In genomic region chr19:12721656-12722565, GRCh38 we compare ENCODE assay signal across 8 cellular contexts. TPM values are rescaled to one million over a fixed set of nuclear protein-coding genes. Genes with fewer than 3 reads are reported as not detected.
DNase-seq lines count a peak whose midpoint lies in the region; ATAC-seq and TF ChIP-seq lines count a peak whose summit lies in the region.

No MANE protein-coding gene starts in this region.

- H3K36me3 Mint-ChIP-seq in activated B cell treated with CpG ODN at 0.5 μM for 24 hours (ENCODE audit: low read depth) = peaks cover 35% of the 10 kb centered on the region

- POLR2A ChIA-PET in activated B cell treated with CpG ODN at 0.5 μM for 24 hours (lab: Charles Lee) = interaction anchor here (0.6 to 7.0 kb wide), 12 partner anchors 9 to 159 kb away, joined by 3 to 121 read pairs (median 4); partner anchors contain the start of genes DHPS, DNASE2, FBXW9 and GET3

- peak overlapping the region; percentile 74 for H3K27ac Mint-ChIP-seq in activated B cell treated with CpG ODN at 0.5 μM for 24 hours

- H3K4me1 Mint-ChIP-seq in activated B cell treated with CpG ODN at 0.5 μM for 24 hours = peaks cover 43% of the 10 kb centered on the region

- peaks cover 20% of the 10 kb centered on the region for H3K4me1 ChIP-seq in GM23248 (ENCODE audit: insufficient read depth)
- H3K4me1 ChIP-seq in Loucy (ENCODE audit: insufficient read depth, low read length, poor library complexity, severe bottlenecking) = peaks cover 26% of the 10 kb centered on the region

- ATAC-seq in activated B cell treated with CpG ODN at 0.5 μM for 24 hours (ENCODE audit: low read depth) = peak; percentile 38
- peak; percentile 64 for ATAC-seq in left lobe of liver

- H3K4me2 ChIP-seq in GM23248 (ENCODE audit: unreplicated experiment) (peak overlapping the region; percentile 94), Loucy (ENCODE audit: low read depth, low read length, poor library complexity, severe bottlenecking) (peak overlapping the region; percentile 97)

- H3K9me2 ChIP-seq in GM23248 (ENCODE audit: insufficient read depth) (no peaks in the 10 kb centered on the region), Loucy (replicated peaks; ENCODE audit: low read depth, low read length) (no peaks in the 10 kb centered on the region)

- H3K9me3 ChIP-seq in GM23248 (ENCODE audit: low read depth) (no peaks in the 10 kb centered on the region), Loucy (ENCODE audit: insufficient read depth, low read depth, low read length) (no peaks in the 10 kb centered on the region)

- DNase-seq in ELR (ENCODE audit: low read depth) (peak; percentile 82), GM23248 (peak; percentile 83), activated B cell treated with CpG ODN at 0.5 μM for 24 hours (peak; percentile 40), coronary artery (ENCODE audit: low spot score) (peak; percentile 90), left lobe of liver (ENCODE audit: low spot score) (peak; percentile 65), NCI-H1694 treated with DMSO at 0.1 percent for 48 hours (lab: John Stamatoyannopoulos, UW) (no peak)
- peak; percentile 47 for DNase-seq in stimulated activated CD4-positive, alpha-beta T cell treated with anti-CD3 and anti-CD28 coated beads, Interleukin-4, amount 100 ng/mL, for 24 hours

- in situ Hi-C loops in GM23248 (cut with MboI) = no loop called here

- H3K36me3 ChIP-seq in GM23248 (ENCODE audit: low read depth) = no peaks in the 10 kb centered on the region
- H3K36me3 ChIP-seq in Loucy (ENCODE audit: insufficient read depth, low read length) = peaks cover 10% of the 10 kb centered on the region; the same call in 1 of the 2 replicates

- H3K9ac ChIP-seq in GM23248 (peak overlapping the region; percentile 95), Loucy (ENCODE audit: low read depth, low read length, poor library complexity, severe bottlenecking) (peak overlapping the region; percentile 99)

- intact Hi-C loops in activated B cell treated with CpG ODN at 0.5 μM for 24 hours (cut with micrococcal nuclease) = loop anchor here (1.0 to 5.0 kb wide), 6 partner anchors 12 to 215 kb away; partner anchors contain the start of genes CALR, DHPS, FBXW9 and MAN2B1

- no peaks in the 10 kb centered on the region for H3K27me3 Mint-ChIP-seq in activated B cell treated with CpG ODN at 0.5 μM for 24 hours

- CTCF ChIA-PET in activated B cell treated with CpG ODN at 0.5 μM for 24 hours (lab: Charles Lee) = interaction anchor here (1.1 to 3.6 kb wide), 6 partner anchors 12 to 74 kb away, joined by 3 to 14 read pairs (median 4); partner anchors contain the start of genes GET3 and TRIR

- peak overlapping the region; percentile 69 for H2AFZ ChIP-seq in GM23248
- peak overlapping the region; percentile 59; the same call in 1 of the 2 replicates for H2AFZ ChIP-seq in Loucy (ENCODE audit: low read length)

- 0% methylated on average over 43 to 65 of the region's 65 CpGs for WGBS in GM23248 (ENCODE audit: low coverage in 1 of 2, low lambda C conversion rate in 2 of 2, missing lambda C conversion rate in 2 of 2), 2 experiments

- H3K27me3 ChIP-seq in GM23248 (replicated peaks; ENCODE audit: insufficient read depth) = no peaks in the 10 kb centered on the region
- H3K27me3 ChIP-seq in Loucy (ENCODE audit: insufficient read depth, low read length, poor library complexity, severe bottlenecking) = no peaks in the 10 kb centered on the region

- H4K20me1 ChIP-seq in GM23248 (ENCODE audit: insufficient read depth) (no peaks in the 10 kb centered on the region), Loucy (ENCODE audit: insufficient read depth, low read length, poor library complexity, severe bottlenecking) (peaks cover 37% of the 10 kb centered on the region)

- H3K27ac ChIP-seq in GM23248 = peak overlapping the region; percentile 90
- H3K27ac ChIP-seq in coronary artery = peak overlapping the region; percentile 95 to 98

- peaks cover 26% of the 10 kb centered on the region for H3F3A ChIP-seq in GM23248 (ENCODE audit: insufficient read depth)
- H3F3A ChIP-seq in Loucy (ENCODE audit: low read depth) = no peaks in the 10 kb centered on the region

- TF ChIP-seq CTCF in Loucy (conservative IDR thresholded peaks at IDR 0.05; ENCODE audit: low read length) (no peak), activated B cell treated with CpG ODN at 0.5 μM for 24 hours (IDR thresholded peaks at IDR 0.05) (no peak), coronary artery (IDR thresholded peaks at IDR 0.05) (no peak)

- H3K4me3 Mint-ChIP-seq in activated B cell treated with CpG ODN at 0.5 μM for 24 hours = peak overlapping the region; percentile 92

- peaks cover 74% of the 10 kb centered on the region for H3K79me2 ChIP-seq in GM23248 (ENCODE audit: insufficient read depth)
- peaks cover 59% of the 10 kb centered on the region for H3K79me2 ChIP-seq in Loucy (ENCODE audit: insufficient read depth, low read length)

- H3K4me3 ChIP-seq in GM23248 (peak overlapping the region; percentile 96), Loucy (ENCODE audit: low read length, poor library complexity, severe bottlenecking) (peak overlapping the region; percentile 94), coronary artery (peak overlapping the region; percentile 91)

- H3K9me3 Mint-ChIP-seq in activated B cell treated with CpG ODN at 0.5 μM for 24 hours = no peaks in the 10 kb centered on the region

RNA-seq across cellular contexts. Expression of gene TNPO2, which starts 1.8 kb away (rescaled TPM):
- total RNA-seq in GM23248 (2014; rRNA removed; shearing (Covaris generic)) = 30.9 and 34.3 TPM in 2 replicates
- polyA plus RNA-seq in GM23248 (2016; fragmentation: Nextera tagmentation; extraction: Ambion mirVana) = 13.2 and 13.3 TPM in 2 replicates
- 73.9 and 91.5 TPM in 2 replicates for total RNA-seq in activated B cell treated with CpG ODN at 0.5 μM for 24 hours
- 19.5 TPM for total RNA-seq in left lobe of liver

RNA-seq across cellular contexts. Expression of gene TRIR, which starts 12.6 kb away (rescaled TPM):
- total RNA-seq in GM23248 (2014; rRNA removed; shearing (Covaris generic)) = 202 and 210 TPM in 2 replicates
- polyA plus RNA-seq in GM23248 (2016; fragmentation: Nextera tagmentation; extraction: Ambion mirVana) = 162 and 170 TPM in 2 replicates
- total RNA-seq in activated B cell treated with CpG ODN at 0.5 μM for 24 hours (164 and 183 TPM in 2 replicates), left lobe of liver (91.0 TPM)

RNA-seq across cellular contexts. Expression of gene GET3, which starts 15.4 kb away (rescaled TPM):
- total RNA-seq in GM23248 (2014; rRNA removed; shearing (Covaris generic)) = 81.3 and 110 TPM in 2 replicates
- 106 and 111 TPM in 2 replicates for polyA plus RNA-seq in GM23248 (2016; fragmentation: Nextera tagmentation; extraction: Ambion mirVana)
- total RNA-seq in activated B cell treated with CpG ODN at 0.5 μM for 24 hours (59.6 and 63.5 TPM in 2 replicates), left lobe of liver (23.0 TPM)

RNA-seq across cellular contexts. Expression of gene FBXW9, which starts 25.5 kb away (rescaled TPM):
- total RNA-seq in GM23248 (2014; rRNA removed; shearing (Covaris generic)) = 13.8 and 22.3 TPM in 2 replicates
- polyA plus RNA-seq in GM23248 (2016; fragmentation: Nextera tagmentation; extraction: Ambion mirVana) = 14.2 TPM in 2 replicates
- 4.7 and 5.2 TPM in 2 replicates for total RNA-seq in activated B cell treated with CpG ODN at 0.5 μM for 24 hours
- 3.3 TPM for total RNA-seq in left lobe of liver

RNA-seq across cellular contexts. Expression of gene BEST2, which starts 29.7 kb away (rescaled TPM):
- total RNA-seq in GM23248 (2014; rRNA removed; shearing (Covaris generic)) = not detected in 2 replicates
- not detected in 2 replicates for polyA plus RNA-seq in GM23248 (2016; fragmentation: Nextera tagmentation; extraction: Ambion mirVana)
- total RNA-seq in activated B cell treated with CpG ODN at 0.5 μM for 24 hours = not detected in 2 replicates
- not detected for total RNA-seq in left lobe of liver
